ENCODE assay signal across 9 cellular contexts in the genomic region with DNA sequence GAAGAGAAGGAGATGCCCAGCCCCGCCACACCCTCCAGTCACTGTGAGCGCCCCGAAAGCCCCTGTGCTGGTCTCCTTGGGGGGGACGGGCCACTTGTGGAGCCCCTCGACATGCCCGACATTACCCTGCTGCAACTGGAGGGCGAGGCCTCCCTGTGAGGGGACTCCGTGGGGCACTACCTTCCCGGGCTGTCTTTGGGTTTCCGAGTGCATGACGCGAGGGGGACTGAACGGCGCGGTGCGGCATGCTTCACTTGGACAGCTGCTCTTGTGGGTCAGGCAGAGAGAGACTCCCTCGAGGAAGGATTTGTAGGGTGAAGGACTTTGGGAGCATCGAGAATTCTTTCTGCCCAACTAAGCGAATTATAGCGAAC. TPM values are rescaled to one million over a fixed set of nuclear protein-coding genes. Genes with fewer than 3 reads are reported as not detected.
DNase-seq lines count a peak whose midpoint lies in the region; ATAC-seq, FAIRE-seq and TF ChIP-seq lines count a peak whose summit lies in the region.
"Had no signal": no experiment of that assay in that cellular context is flagged by ENCODE, and none has a peak within 500 bp of the region (broad histone marks: within the 10 kb centered on the region; RNA-seq: fewer than 3 reads in every experiment).

No MANE protein-coding gene starts in this region.

- H3K36me3 ChIP-seq in keratinocyte (ENCODE audit: control insufficient read depth in 2 of 2, extremely low read depth in 1 of 2, insufficient read depth in 2 of 2, low read length in 2 of 2) (no peaks in the 10 kb centered on the region), MM.1S (replicated peaks; ENCODE audit: insufficient read depth, low read length) (no peaks in the 10 kb centered on the region)

- H3K27ac ChIP-seq in keratinocyte (ENCODE audit: control insufficient read depth, insufficient read depth, low read length) (no peak overlapping the region), MM.1S (ENCODE audit: low read length) (no peak overlapping the region)

- H2AFZ ChIP-seq in keratinocyte (ENCODE audit: control insufficient read depth, low read length): peak overlapping the region; percentile 35
- H2AFZ ChIP-seq in MM.1S (ENCODE audit: low read length): no peak overlapping the region

- H3K9me3 Mint-ChIP-seq in HFFc6: no peaks in the 10 kb centered on the region
- H3K9me3 Mint-ChIP-seq in activated T-helper 17 cell treated with anti-CD3 and anti-CD28 coated beads, Interleukin-2, amount 50 U/mL, for 72 hours: no peaks in the 10 kb centered on the region
- no peaks in the 10 kb centered on the region for H3K9me3 Mint-ChIP-seq in stimulated activated effector memory CD8-positive, alpha-beta T cell treated with anti-CD3 and anti-CD28 coated beads, Interleukin-12 subunit alpha, Interleukin-12 subunit beta, amount 100 ng/mL, for 72 hours

- H3K4me2 ChIP-seq in keratinocyte (ENCODE audit: control insufficient read depth, extremely low read depth, insufficient read depth, low read depth, low read length) (peak overlapping the region; percentile 44), MM.1S (ENCODE audit: low read depth, low read length) (no peak overlapping the region)

- H3K36me3 Mint-ChIP-seq in HFFc6 (ENCODE audit: low read depth): no peaks in the 10 kb centered on the region
- H3K36me3 Mint-ChIP-seq in activated T-helper 17 cell treated with anti-CD3 and anti-CD28 coated beads, Interleukin-2, amount 50 U/mL, for 72 hours (ENCODE audit: low read depth): no peaks in the 10 kb centered on the region
- no peaks in the 10 kb centered on the region for H3K36me3 Mint-ChIP-seq in stimulated activated effector memory CD8-positive, alpha-beta T cell treated with anti-CD3 and anti-CD28 coated beads, Interleukin-12 subunit alpha, Interleukin-12 subunit beta, amount 100 ng/mL, for 72 hours

- no peak for DNase-seq in HFFc6
- no peak for DNase-seq in keratinocyte (ENCODE audit: low read depth, low spot score)
- DNase-seq in stimulated activated effector memory CD8-positive, alpha-beta T cell treated with anti-CD3 and anti-CD28 coated beads, Interleukin-12 subunit alpha, Interleukin-12 subunit beta, amount 100 ng/mL, for 72 hours (ENCODE audit: low spot score in 2 of 2): peak in 1 of 2 donors; percentile 47
- DNase-seq in MM.1S: no peak
- no peak for DNase-seq in left colon

- intact Hi-C loops in left colon (cut with DNase I, micrococcal nuclease): no loop called here

- H3K9me3 ChIP-seq in keratinocyte (ENCODE audit: control insufficient read depth, low read depth, low read length) (no peaks in the 10 kb centered on the region), MM.1S (replicated peaks; ENCODE audit: insufficient read depth, low read length) (no peaks in the 10 kb centered on the region)

- H3K27ac Mint-ChIP-seq in HFFc6: no peak overlapping the region
- H3K27ac Mint-ChIP-seq in activated T-helper 17 cell treated with anti-CD3 and anti-CD28 coated beads, Interleukin-2, amount 50 U/mL, for 72 hours: no peak overlapping the region
- no peak overlapping the region for H3K27ac Mint-ChIP-seq in stimulated activated effector memory CD8-positive, alpha-beta T cell treated with anti-CD3 and anti-CD28 coated beads, Interleukin-12 subunit alpha, Interleukin-12 subunit beta, amount 100 ng/mL, for 72 hours

- peak overlapping the region; percentile 18; the same call in 1 of the 2 replicates for H3K4me3 Mint-ChIP-seq in HFFc6
- peak overlapping the region; percentile 89 for H3K4me3 Mint-ChIP-seq in activated T-helper 17 cell treated with anti-CD3 and anti-CD28 coated beads, Interleukin-2, amount 50 U/mL, for 72 hours
- peak overlapping the region; percentile 86 for H3K4me3 Mint-ChIP-seq in stimulated activated effector memory CD8-positive, alpha-beta T cell treated with anti-CD3 and anti-CD28 coated beads, Interleukin-12 subunit alpha, Interleukin-12 subunit beta, amount 100 ng/mL, for 72 hours

- TF ChIP-seq CTCF in HFFc6 (IDR thresholded peaks at IDR 0.05): no peak
- no peak for TF ChIP-seq CTCF in keratinocyte (optimal IDR thresholded peaks at IDR 0.05 in 1 of 3, IDR thresholded peaks at IDR 0.05 in 1 of 3, conservative IDR thresholded peaks at IDR 0.05 in 1 of 3; ENCODE audit: extremely low read depth in 1 of 3, insufficient read depth in 2 of 3, low read length in 3 of 3)
- TF ChIP-seq CTCF in MM.1S (IDR thresholded peaks at IDR 0.05; ENCODE audit: low read length): no peak

- H3K9me2 ChIP-seq in MM.1S (replicated peaks; ENCODE audit: insufficient read depth, low read length): no peaks in the 10 kb centered on the region

- H4K20me1 ChIP-seq in keratinocyte (ENCODE audit: control insufficient read depth, extremely low read depth, insufficient read depth, low read length) (no peaks in the 10 kb centered on the region), MM.1S (ENCODE audit: insufficient read depth, low read length) (no peaks in the 10 kb centered on the region)

- peaks cover 14% of the 10 kb centered on the region for H3K4me1 ChIP-seq in keratinocyte (ENCODE audit: control insufficient read depth, extremely low read depth, insufficient read depth, low read length)
- H3K4me1 ChIP-seq in MM.1S (ENCODE audit: low read length): peaks cover 15% of the 10 kb centered on the region

- dilution Hi-C loops in keratinocyte (cut with MboI; ENCODE audit: extremely low pct_ligation_motif_present, low sequenced_read_pairs): no loop called here

- no peak for FAIRE-seq in keratinocyte (lab: Jason Lieb, UNC)

- H3K27me3 ChIP-seq in keratinocyte (ENCODE audit: control insufficient read depth, extremely low read depth, insufficient read depth, low read length) (peaks cover 56% of the 10 kb centered on the region), MM.1S (replicated peaks; ENCODE audit: insufficient read depth, low read length) (peaks cover 16% of the 10 kb centered on the region)

- H3K4me3 ChIP-seq in keratinocyte (ENCODE audit: control insufficient read depth in 2 of 3, extremely low read depth in 1 of 3, insufficient read depth in 2 of 3, low read depth in 1 of 3, low read length in 3 of 3) (peak overlapping the region in 2 of 3 experiments; percentile 30 to 55), MM.1S (ENCODE audit: low read length) (no peak overlapping the region)

- no peaks in the 10 kb centered on the region for H3K9me1 ChIP-seq in keratinocyte (ENCODE audit: control insufficient read depth, extremely low read depth, insufficient read depth, low read length)

- H3K4me1 Mint-ChIP-seq in HFFc6 (ENCODE audit: low read depth): peaks cover 32% of the 10 kb centered on the region
- H3K4me1 Mint-ChIP-seq in activated T-helper 17 cell treated with anti-CD3 and anti-CD28 coated beads, Interleukin-2, amount 50 U/mL, for 72 hours: peaks cover 5% of the 10 kb centered on the region
- peaks cover 21% of the 10 kb centered on the region for H3K4me1 Mint-ChIP-seq in stimulated activated effector memory CD8-positive, alpha-beta T cell treated with anti-CD3 and anti-CD28 coated beads, Interleukin-12 subunit alpha, Interleukin-12 subunit beta, amount 100 ng/mL, for 72 hours

- H3F3A ChIP-seq in MM.1S (ENCODE audit: insufficient read depth, low read length): no peaks in the 10 kb centered on the region

- no peak for ATAC-seq in activated T-helper 17 cell treated with anti-CD3 and anti-CD28 coated beads, Interleukin-2, amount 50 U/mL, for 72 hours (replicated peaks)
- ATAC-seq in stimulated activated effector memory CD8-positive, alpha-beta T cell treated with anti-CD3 and anti-CD28 coated beads, Interleukin-12 subunit alpha, Interleukin-12 subunit beta, amount 100 ng/mL, for 72 hours: no peak
- no peak for ATAC-seq in HG03442 (IDR thresholded peaks at IDR 0.05; ENCODE audit: unreplicated experiment)
- ATAC-seq in left colon: no peak

- H3K79me2 ChIP-seq in keratinocyte (ENCODE audit: control insufficient read depth, insufficient read depth, low read length) (no peaks in the 10 kb centered on the region), MM.1S (ENCODE audit: low read length) (no peaks in the 10 kb centered on the region)

- peaks cover 38% of the 10 kb centered on the region for H3K27me3 Mint-ChIP-seq in HFFc6 (ENCODE audit: insufficient read depth)
- peaks cover 13% of the 10 kb centered on the region for H3K27me3 Mint-ChIP-seq in activated T-helper 17 cell treated with anti-CD3 and anti-CD28 coated beads, Interleukin-2, amount 50 U/mL, for 72 hours

- no peak overlapping the region for H3K9ac ChIP-seq in keratinocyte (ENCODE audit: control insufficient read depth, extremely low read depth, insufficient read depth, low read length)
- H3K9ac ChIP-seq in MM.1S (ENCODE audit: low read length): no peak overlapping the region

RNA-seq across cellular contexts. Expression of a gene that starts 1.1 kb away (rescaled TPM):
- under 1 TPM; 0.45 to 0.86 (median 0.59) TPM for total RNA-seq in HFFc6 (2021; fragmentation: NEBNext Ultra II Directional; extraction: Animal tissue kit (Norgen Biotek cat#: 25700))
- under 1 TPM; 0.67 to 0.69 TPM for total RNA-seq in activated T-helper 17 cell treated with anti-CD3 and anti-CD28 coated beads, Interleukin-2, amount 50 U/mL, for 72 hours
- polyA plus RNA-seq in keratinocyte: 0.19 to 0.51 TPM (median 0.21 TPM) in 3 replicates
- not detected for polyA plus RNA-seq in keratinocyte (2011; ENCODE audit: low read depth)
- 0.64 and 0.87 TPM in 2 replicates for polyA plus RNA-seq in keratinocyte (2011; cell fraction: cytosol; rRNA removed)
- polyA plus RNA-seq in keratinocyte (2011; cell fraction: nucleus; rRNA removed): 0.88 and 1.6 TPM in 2 replicates
- polyA plus RNA-seq in keratinocyte (2012; ENCODE audit: low replicate concordance): 0.08 and 0.45 TPM in 2 replicates
- 0.13 to 0.20 TPM in 2 of 3 replicates, not detected in the other for polyA minus RNA-seq in keratinocyte
- not detected for polyA minus RNA-seq in keratinocyte (2011; cell fraction: cytosol; rRNA and poly(A)+ RNA removed)
- polyA minus RNA-seq in keratinocyte (2011; cell fraction: nucleus; rRNA and poly(A)+ RNA removed): 0.42 and 0.62 TPM in 2 replicates
- under 1 TPM; 0.15 to 0.50 TPM for total RNA-seq in left colon

RNA-seq across cellular contexts. Expression of a gene that starts 18.6 kb away (rescaled TPM):
- not detected for total RNA-seq in HFFc6 (2021; fragmentation: NEBNext Ultra II Directional; extraction: Animal tissue kit (Norgen Biotek cat#: 25700))
- total RNA-seq in activated T-helper 17 cell treated with anti-CD3 and anti-CD28 coated beads, Interleukin-2, amount 50 U/mL, for 72 hours: not detected
- polyA plus RNA-seq in keratinocyte: not detected in 3 replicates
- polyA plus RNA-seq in keratinocyte (2011; ENCODE audit: low read depth): not detected
- polyA plus RNA-seq in keratinocyte (2011; cell fraction: cytosol; rRNA removed): not detected in 2 replicates
- polyA plus RNA-seq in keratinocyte (2011; cell fraction: nucleus; rRNA removed): not detected in 2 replicates
- polyA plus RNA-seq in keratinocyte (2012; ENCODE audit: low replicate concordance): 0.13 TPM in 1 of 2 replicates, not detected in the other
- not detected in 3 replicates for polyA minus RNA-seq in keratinocyte
- polyA minus RNA-seq in keratinocyte (2011; cell fraction: cytosol; rRNA and poly(A)+ RNA removed): not detected
- polyA minus RNA-seq in keratinocyte (2011; cell fraction: nucleus; rRNA and poly(A)+ RNA removed): not detected in 2 replicates
- total RNA-seq in left colon: not detected
- total RNA-seq: cerebellum, kidney epithelial cell had no signal

RNA-seq across cellular contexts. Expression of a gene that starts 27.2 kb away (rescaled TPM):
- total RNA-seq in HFFc6 (2021; fragmentation: NEBNext Ultra II Directional; extraction: Animal tissue kit (Norgen Biotek cat#: 25700)): 10 to 100 TPM; 30.9 to 41.8 (median 34.6) TPM
- total RNA-seq in activated T-helper 17 cell treated with anti-CD3 and anti-CD28 coated beads, Interleukin-2, amount 50 U/mL, for 72 hours: 10 to 100 TPM; 22.6 to 35.7 TPM
- polyA plus RNA-seq in keratinocyte: 18.4 to 21.7 TPM (median 19.0 TPM) in 3 replicates
- 1.9 TPM for polyA plus RNA-seq in keratinocyte (2011; ENCODE audit: low read depth)
- polyA plus RNA-seq in keratinocyte (2011; cell fraction: cytosol; rRNA removed): 11.3 and 13.7 TPM in 2 replicates
- polyA plus RNA-seq in keratinocyte (2011; cell fraction: nucleus; rRNA removed): 11.4 and 13.6 TPM in 2 replicates
- 10.5 and 18.7 TPM in 2 replicates for polyA plus RNA-seq in keratinocyte (2012; ENCODE audit: low replicate concordance)
- polyA minus RNA-seq in keratinocyte: 17.9 to 27.7 TPM (median 22.1 TPM) in 3 replicates
- 8.4 TPM for polyA minus RNA-seq in keratinocyte (2011; cell fraction: cytosol; rRNA and poly(A)+ RNA removed)
- 5.7 and 9.4 TPM in 2 replicates for polyA minus RNA-seq in keratinocyte (2011; cell fraction: nucleus; rRNA and poly(A)+ RNA removed)
- 10 to 100 TPM; 47.9 to 49.0 TPM for total RNA-seq in left colon

Comparison
In these comparisons a context has a peak if more than half of its experiments do, and no peak if none do; other contexts are left out.
1. H3K4me3 Mint-ChIP-seq: peak in every context shown above with its lines; median percentile 89 in activated T-helper 17 cell treated with anti-CD3 and anti-CD28 coated beads, Interleukin-2, amount 50 U/mL, for 72 hours; 86 in stimulated activated effector memory CD8-positive, alpha-beta T cell treated with anti-CD3 and anti-CD28 coated beads, Interleukin-12 subunit alpha, Interleukin-12 subunit beta, amount 100 ng/mL, for 72 hours; 18 in HFFc6.